In genomic region chr4:158065176-158065575, GRCh38 we compare ENCODE assay signal across 17 cellular contexts.
DNase-seq lines count a peak whose midpoint lies in the region; ATAC-seq and TF ChIP-seq lines count a peak whose summit lies in the region.
"Had no signal": no experiment of that assay in that cellular context is flagged by ENCODE, and none has a peak within 500 bp of the region (broad histone marks: within the 10 kb centered on the region; RNA-seq: fewer than 3 reads in every experiment).

No MANE protein-coding gene starts in this region.

- H3K36me3 Mint-ChIP-seq in HFFc6 (ENCODE audit: low read depth) = no peaks in the 10 kb centered on the region
- H3K36me3 Mint-ChIP-seq in nephron progenitor cell (ENCODE audit: low read depth) = no peaks in the 10 kb centered on the region

- no peak overlapping the region for H3K27ac ChIP-seq in brain microvascular endothelial cell
- H3K27ac ChIP-seq: cardiac muscle cell had no signal

- no peaks in the 10 kb centered on the region for H3K9me3 Mint-ChIP-seq in HFFc6
- H3K9me3 Mint-ChIP-seq in nephron progenitor cell = no peaks in the 10 kb centered on the region

- no peaks in the 10 kb centered on the region for H3K27me3 ChIP-seq in brain microvascular endothelial cell (replicated peaks)
- H3K27me3 ChIP-seq: cardiac muscle cell had no signal

- no peak overlapping the region for H3K4me3 Mint-ChIP-seq in HFFc6
- H3K4me3 Mint-ChIP-seq in nephron progenitor cell = no peak overlapping the region

- peak; percentile 0 for DNase-seq in Daoy (ENCODE audit: low read depth)
- DNase-seq in HFFc6 = no peak
- DNase-seq in brain microvascular endothelial cell = no peak
- DNase-seq in fibroblast of mammary gland (ENCODE audit: low read depth) = no peak
- DNase-seq in inferior parietal cortex (ENCODE audit: extremely low spot score) = no peak
- no peak for DNase-seq in NCI-H146 treated with DMSO at 0.1 percent for 48 hours (lab: John Stamatoyannopoulos, UW; ENCODE audit: unreplicated experiment)
- no peak for DNase-seq in nephron progenitor cell
- DNase-seq: activated CD4-positive, CD25-positive, alpha-beta regulatory T cell treated with anti-CD3 and anti-CD28 coated beads, Interleukin-2, amount 50 U/mL, for 72 hours; effector memory CD4-positive, alpha-beta T cell; GF-D8; MV-4-11; NCI-H2029 treated with DMSO at 0.1 percent for 48 hours; NCI-H526; SIG-M5; stimulated activated CD4-positive, alpha-beta T cell treated with anti-CD3 and anti-CD28 coated beads, Interleukin-12 subunit alpha, Interleukin-12 subunit beta, amount 100 ng/mL, for 4 hours had no signal

- no peak overlapping the region for H3K4me3 ChIP-seq in brain microvascular endothelial cell (ENCODE audit: low read depth, low read length)
- H3K4me3 ChIP-seq in fibroblast of mammary gland (ENCODE audit: control insufficient read depth, low read depth, low read length) = no peak overlapping the region
- H3K4me3 ChIP-seq: cardiac muscle cell had no signal

- no peaks in the 10 kb centered on the region for H3K27me3 Mint-ChIP-seq in HFFc6 (ENCODE audit: insufficient read depth)
- H3K27me3 Mint-ChIP-seq in nephron progenitor cell (ENCODE audit: low read depth, poor library complexity) = peaks cover 3% of the 10 kb centered on the region

- TF ChIP-seq CTCF in HFFc6 (IDR thresholded peaks at IDR 0.05) (peak; percentile 34), brain microvascular endothelial cell (IDR thresholded peaks at IDR 0.05; ENCODE audit: low read depth, low read length, missing control alignments) (peak; percentile 34), fibroblast of mammary gland (conservative IDR thresholded peaks at IDR 0.05; ENCODE audit: control insufficient read depth, insufficient read depth, low read depth, low read length) (peak; percentile 16), nephron progenitor cell (IDR thresholded peaks at IDR 0.05) (no peak)

- no peak overlapping the region for H3K27ac Mint-ChIP-seq in HFFc6
- no peak overlapping the region for H3K27ac Mint-ChIP-seq in nephron progenitor cell

- no peaks in the 10 kb centered on the region for H3K36me3 ChIP-seq in brain microvascular endothelial cell (replicated peaks)
- H3K36me3 ChIP-seq: cardiac muscle cell had no signal

- peaks cover 17% of the 10 kb centered on the region for H3K4me1 Mint-ChIP-seq in HFFc6 (ENCODE audit: low read depth)
- no peaks in the 10 kb centered on the region for H3K4me1 Mint-ChIP-seq in nephron progenitor cell

- no peak for ATAC-seq in HG03457 (IDR thresholded peaks at IDR 0.05; ENCODE audit: unreplicated experiment)

- in situ Hi-C loops in brain microvascular endothelial cell (cut with HindIII; ENCODE audit: low pct_ligation_motif_present, low sequenced_read_pairs) = no loop called here
